8 cellular contexts compared by ENCODE assay signal in the genomic region with DNA sequence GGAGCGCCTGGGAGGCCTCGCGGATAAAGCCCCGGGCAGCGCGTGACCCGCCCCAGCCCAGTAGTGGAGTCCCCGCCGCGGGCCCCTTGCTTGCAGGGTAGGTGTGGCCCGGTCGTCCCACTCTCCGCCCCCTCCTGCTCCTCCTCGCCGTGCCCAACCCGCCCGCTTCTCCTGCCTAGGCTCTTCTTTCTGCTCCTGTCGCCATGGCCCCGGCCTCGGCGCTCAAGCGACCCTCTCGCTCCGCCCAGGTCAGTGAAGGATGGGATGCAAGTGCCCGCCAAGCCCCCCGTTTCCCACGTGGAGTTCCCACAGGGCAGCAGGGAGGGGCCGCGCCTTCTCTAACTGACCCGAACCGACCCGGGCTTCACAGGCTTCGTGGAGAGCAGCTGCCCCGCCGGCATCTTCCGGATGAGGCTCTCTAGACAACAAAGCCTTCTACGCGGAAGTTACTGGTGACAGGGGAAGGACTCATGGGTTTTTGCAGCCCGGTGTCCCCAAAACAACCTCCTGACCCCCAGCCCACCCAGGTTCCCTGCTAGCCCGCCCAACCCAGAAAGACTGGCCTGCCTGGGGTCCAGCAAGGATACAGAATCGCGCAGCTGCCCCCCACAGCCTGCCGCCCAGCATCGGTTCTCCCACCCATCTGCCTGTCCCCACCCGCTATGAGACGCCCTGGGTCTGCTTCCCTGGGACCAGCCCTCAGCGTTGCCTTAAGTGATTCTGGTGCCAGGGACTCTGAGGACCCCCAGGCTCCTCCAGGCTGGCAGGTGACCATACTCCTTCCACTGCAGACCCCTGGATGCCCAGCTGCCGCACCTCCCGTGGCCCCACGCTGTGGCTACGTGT. TPM values are rescaled to one million over a fixed set of nuclear protein-coding genes. Genes with fewer than 3 reads are reported as not detected.
DNase-seq lines count a peak whose midpoint lies in the region; ATAC-seq and TF ChIP-seq lines count a peak whose summit lies in the region.

No MANE protein-coding gene starts in this region.

- DNase-seq in CD4-positive, CD25-positive, alpha-beta regulatory T cell = peak; percentile 47 to 80 (median 69)
- DNase-seq in HuH-7.5 (ENCODE audit: low spot score) (peak; percentile 16), activated T-cell treated with anti-CD3 and anti-CD28 coated beads for 1 hour (ENCODE audit: low read depth) (peak; percentile 62), fibroblast of mammary gland (ENCODE audit: low read depth) (peak; percentile 9), ovary (peak; percentile 31 to 67 (median 51)), transverse colon (peak; percentile 71)
- DNase-seq in NK-92 treated with Interleukin-12 subunit alpha and Interleukin-12 subunit beta, amount 100 ng/mL, for 24 hours (lab: John Stamatoyannopoulos, UW) = no peak

- peaks cover 23% of the 10 kb centered on the region for H3K36me3 Mint-ChIP-seq in CD4-positive, CD25-positive, alpha-beta regulatory T cell

- H3K27me3 Mint-ChIP-seq in CD4-positive, CD25-positive, alpha-beta regulatory T cell = no peaks in the 10 kb centered on the region

- peak overlapping the region; percentile 98 to 100 (median 99) for H3K27ac Mint-ChIP-seq in CD4-positive, CD25-positive, alpha-beta regulatory T cell

- peak overlapping the region; percentile 91 to 98 (median 96) for H3K4me3 Mint-ChIP-seq in CD4-positive, CD25-positive, alpha-beta regulatory T cell

- H3K4me3 ChIP-seq in CD4-positive, CD25-positive, alpha-beta regulatory T cell (ENCODE audit: low read depth, low read length) = peak overlapping the region; percentile 65
- H3K4me3 ChIP-seq in fibroblast of mammary gland (ENCODE audit: control insufficient read depth, low read depth, low read length) (peak overlapping the region; percentile 49), ovary (peak overlapping the region; percentile 40), transverse colon (peak overlapping the region; percentile 7 to 59 (median 42))

- H3K36me3 ChIP-seq in CD4-positive, CD25-positive, alpha-beta regulatory T cell (ENCODE audit: control insufficient read depth, insufficient read depth, low read length) = peaks cover 7% of the 10 kb centered on the region
- H3K36me3 ChIP-seq in ovary (no peaks in the 10 kb centered on the region), transverse colon (no peaks in the 10 kb centered on the region)

- peaks cover 22% of the 10 kb centered on the region for H3K4me1 ChIP-seq in CD4-positive, CD25-positive, alpha-beta regulatory T cell (ENCODE audit: control insufficient read depth, insufficient read depth, low read length, poor library complexity, severe bottlenecking)
- H3K4me1 ChIP-seq in ovary (ENCODE audit: insufficient read depth) = no peaks in the 10 kb centered on the region
- H3K4me1 ChIP-seq in transverse colon = peaks cover 0 to 14% (median 10%) of the 10 kb centered on the region in 4 donors

- no peaks in the 10 kb centered on the region for H3K9me3 ChIP-seq in CD4-positive, CD25-positive, alpha-beta regulatory T cell (ENCODE audit: control insufficient read depth in 2 of 2, low read length in 2 of 2)
- H3K9me3 ChIP-seq in ovary (no peaks in the 10 kb centered on the region), transverse colon (no peaks in the 10 kb centered on the region)

- ATAC-seq in CD4-positive, CD25-positive, alpha-beta regulatory T cell (ENCODE audit: low read depth in 2 of 2) = peak; percentile 88 to 90
- ATAC-seq in GM19467 (IDR thresholded peaks at IDR 0.05; ENCODE audit: unreplicated experiment) = peak; percentile 58

- no peaks in the 10 kb centered on the region for H3K9me3 Mint-ChIP-seq in CD4-positive, CD25-positive, alpha-beta regulatory T cell

- H3K4me1 Mint-ChIP-seq in CD4-positive, CD25-positive, alpha-beta regulatory T cell = peaks cover 22 to 46% (median 25%) of the 10 kb centered on the region in 4 donors

- H3K27ac ChIP-seq in CD4-positive, CD25-positive, alpha-beta regulatory T cell (ENCODE audit: insufficient read depth, low read length, poor library complexity, severe bottlenecking) = peak overlapping the region; percentile 52
- H3K27ac ChIP-seq in ovary (no peak overlapping the region), transverse colon (peak overlapping the region in 2 of 4 donors; percentile 2 to 28)

- TF ChIP-seq CTCF in fibroblast of mammary gland (conservative IDR thresholded peaks at IDR 0.05; ENCODE audit: control insufficient read depth, insufficient read depth, low read depth, low read length) (no peak), ovary (IDR thresholded peaks at IDR 0.05) (no peak), transverse colon (IDR thresholded peaks at IDR 0.05) (no peak)

- 18 to 20% (median 20%) methylated on average over 41 to 51 of the region's 51 CpGs for WGBS in ovary, 3 donors
- WGBS in transverse colon (ENCODE audit: low coverage in 1 of 2), 2 donors = 19% methylated on average over 48 of the region's 51 CpGs; no CpG with 5 or more reads in 1 of the 2 donors

- TF ChIP-seq POLR2A in ovary (IDR thresholded peaks at IDR 0.05) = no peak
- no peak for TF ChIP-seq POLR2A in transverse colon (IDR thresholded peaks at IDR 0.05)

- H3K27me3 ChIP-seq in CD4-positive, CD25-positive, alpha-beta regulatory T cell (ENCODE audit: control insufficient read depth, insufficient read depth, low read length) = no peaks in the 10 kb centered on the region
- no peaks in the 10 kb centered on the region for H3K27me3 ChIP-seq in ovary
- H3K27me3 ChIP-seq in transverse colon = peaks cover 4% of the 10 kb centered on the region

- in situ Hi-C loops in transverse colon (cut with MboI; ENCODE audit: low pct_ligation_motif_present in 1 of 4, low pct_unique_long_range_greater_than_20kb in 1 of 4, low sequenced_read_pairs in 3 of 4) = loop anchor here (10.0 to 25.0 kb wide), 10 partner anchors 494 to 1482 kb away; no protein-coding TSS in a partner anchor

- intact Hi-C loops in ovary (cut with DNase I) = loop anchor here in 3 of 4 donors (5.0 to 10.0 kb wide), 5 partner anchors 507 to 1484 kb away; no protein-coding TSS in a partner anchor
- intact Hi-C loops in transverse colon (cut with DNase I; ENCODE audit: low total_unique reads) = no loop called here

- TF ChIP-seq EP300 in ovary (IDR thresholded peaks at IDR 0.05) (no peak), transverse colon (IDR thresholded peaks at IDR 0.05; ENCODE audit: low read depth) (no peak)

RNA-seq across cellular contexts. Expression of a gene that starts 32.9 kb away (rescaled TPM):
- total RNA-seq in CD4-positive, CD25-positive, alpha-beta regulatory T cell = 40.6 TPM
- polyA plus RNA-seq in CD4-positive, CD25-positive, alpha-beta regulatory T cell = 10 to 100 TPM; 24.7 to 39.1 (median 29.2) TPM
- total RNA-seq in ovary (10 to 100 TPM; 11.9 to 21.0 (median 16.8) TPM), transverse colon (10 to 100 TPM in 2 of 4 donors, 1 to 10 TPM in 2; 3.0 to 23.3 (median 9.9) TPM)
- polyA plus RNA-seq in ovary = 10 to 100 TPM in 1 of 2 donors, 1 to 10 TPM in 1; 9.6 to 30.1 TPM
